ENCODE assay signal across 9 cellular contexts in the genomic region with DNA sequence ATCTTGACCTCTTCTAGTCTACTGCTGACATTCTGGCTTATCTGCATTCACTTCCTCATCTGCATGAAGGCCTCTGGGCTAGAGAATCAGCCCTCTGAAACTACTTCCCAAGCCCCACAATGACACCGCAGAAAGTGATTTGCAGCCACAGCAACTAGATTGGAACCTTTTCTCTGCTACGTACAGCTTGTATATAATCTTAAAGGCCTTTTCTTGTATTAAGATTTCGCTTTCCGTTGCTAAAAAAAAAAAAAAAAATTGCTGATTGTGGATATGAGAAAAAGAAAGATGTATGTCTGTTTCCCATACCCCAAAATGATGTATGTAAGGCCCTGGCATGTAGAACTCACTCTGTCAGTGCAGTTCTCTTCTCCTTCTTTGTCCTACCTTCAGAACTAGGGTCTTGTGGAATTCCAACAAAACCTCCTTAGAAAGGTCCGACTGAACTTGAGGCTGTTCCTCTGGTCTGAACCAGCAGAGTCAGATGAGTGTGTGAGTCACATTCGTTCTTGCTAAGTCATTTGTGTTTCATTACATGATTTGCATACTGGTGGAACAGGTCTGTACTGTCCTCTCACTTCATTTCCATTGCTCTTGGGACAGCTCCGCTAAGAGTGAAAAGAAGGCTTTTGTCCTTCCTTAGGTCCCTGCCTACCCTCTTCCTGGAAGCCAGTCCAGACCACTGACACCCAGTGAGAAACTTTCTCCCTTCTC.
DNase-seq lines count a peak whose midpoint lies in the region; ATAC-seq, FAIRE-seq and TF ChIP-seq lines count a peak whose summit lies in the region.
"Had no signal": no experiment of that assay in that cellular context is flagged by ENCODE, and none has a peak within 500 bp of the region (broad histone marks: within the 10 kb centered on the region; RNA-seq: fewer than 3 reads in every experiment).

No MANE protein-coding gene starts in this region.

- peak; percentile 69 for FAIRE-seq in GM19239 (lab: Jason Lieb, UNC)

- H3K4me3 Mint-ChIP-seq in stimulated activated memory B cell treated with anti-CD40 and anti-IgM and Interleukin-4, amounts not matched to agents 10 μg/mL and 1 μg/mL and 100 μg/mL, for 72 hours, result peak overlapping the region; percentile 52

- no peaks in the 10 kb centered on the region for H4K20me1 ChIP-seq in PC-9 (ENCODE audit: insufficient read depth)

- H3K27me3 Mint-ChIP-seq in stimulated activated memory B cell treated with anti-CD40 and anti-IgM and Interleukin-4, amounts not matched to agents 10 μg/mL and 1 μg/mL and 100 μg/mL, for 72 hours, result no peaks in the 10 kb centered on the region

- peaks cover 42% of the 10 kb centered on the region for H3K4me1 Mint-ChIP-seq in stimulated activated memory B cell treated with anti-CD40 and anti-IgM and Interleukin-4, amounts not matched to agents 10 μg/mL and 1 μg/mL and 100 μg/mL, for 72 hours

- H3K4me1 ChIP-seq in PC-9 (replicated peaks; ENCODE audit: insufficient read depth), result peaks cover 41% of the 10 kb centered on the region

- DNase-seq in AG04449 (ENCODE audit: low read depth, low spot score) (peak; percentile 12), GM19239 (ENCODE audit: insufficient read length, low spot score) (peak; percentile 39), PC-9 (peak; percentile 59 to 96), germinal center (ENCODE audit: low spot score) (peak; percentile 61), coronary artery (ENCODE audit: low spot score) (no peak)
- DNase-seq in activated CD8-positive, alpha-beta memory T cell treated with anti-CD3 and anti-CD28 coated beads, Interleukin-2, amount 50 U/mL, for 48 hours, result no peak
- DNase-seq: DND-41 had no signal

- intact Hi-C loops in PC-9 (cut with micrococcal nuclease; ENCODE audit: unreplicated experiment), result loop anchor here (1.0 to 10.0 kb wide), 6 partner anchors 32 to 1089 kb away; a partner anchor contains a TSS

- no peaks in the 10 kb centered on the region for H3K9me2 ChIP-seq in PC-9 (ENCODE audit: insufficient read depth)

- POLR2A ChIA-PET in AG04449 (lab: Yijun Ruan, JAX), result interaction anchor here (0.7 kb wide), 1 partner anchor 671 kb away, joined by 3 read pairs; no protein-coding TSS in a partner anchor
- POLR2A ChIA-PET in PC-9 (lab: Charles Lee; ENCODE audit: unreplicated experiment), result interaction anchor here (0.6 to 0.7 kb wide), 3 partner anchors 12 to 1112 kb away, joined by 3 to 11 read pairs (median 8); no protein-coding TSS in a partner anchor

- no peak overlapping the region for H3K4me3 ChIP-seq in AG04449 (ENCODE audit: low read depth, low read length)
- H3K4me3 ChIP-seq in PC-9, result peak overlapping the region; percentile 60
- no peak overlapping the region for H3K4me3 ChIP-seq in coronary artery

- no peaks in the 10 kb centered on the region for H3K27me3 ChIP-seq in PC-9 (ENCODE audit: insufficient read depth, low read depth)

- peak overlapping the region; percentile 73 for H3K27ac Mint-ChIP-seq in stimulated activated memory B cell treated with anti-CD40 and anti-IgM and Interleukin-4, amounts not matched to agents 10 μg/mL and 1 μg/mL and 100 μg/mL, for 72 hours

- H3K9me3 ChIP-seq in PC-9 (ENCODE audit: insufficient read depth, low read depth), result no peaks in the 10 kb centered on the region

- ATAC-seq in HG03139 (IDR thresholded peaks at IDR 0.05; ENCODE audit: unreplicated experiment), result peak; percentile 82
- peak; percentile 92 for ATAC-seq in stimulated activated memory B cell treated with anti-CD40 and anti-IgM and Interleukin-4, amounts not matched to agents 10 μg/mL and 1 μg/mL and 100 μg/mL, for 72 hours

- CTCF ChIA-PET in AG04449 (lab: Yijun Ruan, JAX) (no interaction called here), PC-9 (lab: Charles Lee) (interaction anchor here (0.5 to 0.7 kb wide), 2 partner anchors 817 to 1244 kb away, joined by 4 read pairs; no protein-coding TSS in a partner anchor)

- H3F3A ChIP-seq in PC-9 (ENCODE audit: insufficient read depth, low read depth), result peaks cover 38% of the 10 kb centered on the region

- peaks cover 9% of the 10 kb centered on the region for H3K36me3 Mint-ChIP-seq in stimulated activated memory B cell treated with anti-CD40 and anti-IgM and Interleukin-4, amounts not matched to agents 10 μg/mL and 1 μg/mL and 100 μg/mL, for 72 hours

- H3K9me3 Mint-ChIP-seq in stimulated activated memory B cell treated with anti-CD40 and anti-IgM and Interleukin-4, amounts not matched to agents 10 μg/mL and 1 μg/mL and 100 μg/mL, for 72 hours, result no peaks in the 10 kb centered on the region

- TSS peak; percentile 86 for BruUV-seq in PC-9 (replicated peaks; lab: Mats Ljungman, UMichigan)

- TF ChIP-seq CTCF in AG04449 (IDR thresholded peaks at IDR 0.05; ENCODE audit: insufficient read depth, low read length, missing control alignments) (no peak), PC-9 (conservative IDR thresholded peaks at IDR 0.05) (no peak), coronary artery (IDR thresholded peaks at IDR 0.05) (no peak)

- peak overlapping the region; percentile 58 for H2AFZ ChIP-seq in PC-9

- H3K36me3 ChIP-seq in PC-9 (ENCODE audit: low read depth), result peaks cover 16% of the 10 kb centered on the region; the same call in 1 of the 2 replicates

- peak overlapping the region; percentile 93 for H3K4me2 ChIP-seq in PC-9

- peak overlapping the region; percentile 99 for H3K27ac ChIP-seq in PC-9
- no peak overlapping the region for H3K27ac ChIP-seq in coronary artery

- peaks cover 39% of the 10 kb centered on the region for H3K79me2 ChIP-seq in PC-9 (ENCODE audit: low read depth)

Comparison
In these comparisons a context has a peak if more than half of its experiments do, and no peak if none do; other contexts are left out.
1. DNase-seq: peak in AG04449 (single experiment), GM19239 (single experiment), PC-9 (2 of 2) and germinal center (single experiment); none in activated CD8-positive, alpha-beta memory T cell treated with anti-CD3 and anti-CD28 coated beads, Interleukin-2, amount 50 U/mL, for 48 hours (single experiment) and coronary artery (single experiment).